ENCODE assay signal across 21 cellular contexts in genomic region chr18:77019641-77020040, GRCh38.
DNase-seq lines count a peak whose midpoint lies in the region; ATAC-seq and TF ChIP-seq lines count a peak whose summit lies in the region.
"Had no signal": no experiment of that assay in that cellular context is flagged by ENCODE, and none has a peak within 500 bp of the region (broad histone marks: within the 10 kb centered on the region; RNA-seq: fewer than 3 reads in every experiment).

No MANE protein-coding gene starts in this region.

- H3K4me3 ChIP-seq in spleen = no peak overlapping the region
- H3K4me3 ChIP-seq: lower lobe of right lung, testis had no signal

- H3K4me1 Mint-ChIP-seq in activated naive CD4-positive, alpha-beta T cell treated with anti-CD3 and anti-CD28 coated beads, Interleukin-2, amount 50 U/mL, for 24 hours = peaks cover 32% of the 10 kb centered on the region
- no peaks in the 10 kb centered on the region for H3K4me1 Mint-ChIP-seq in activated T-helper 1 cell treated with anti-CD3 and anti-CD28 coated beads, Interleukin-12 subunit alpha, Interleukin-12 subunit beta, Interleukin-2, Interleukin-4 antibody, amounts not matched to agents 30 ng/mL and 10 ng/mL and 1 ng/mL, durations not matched to agents 14 hours and 24 hours and 36 hours (ENCODE audit: low read depth)
- H3K4me1 Mint-ChIP-seq in immature natural killer cell = peaks cover 84 to 98% of the 10 kb centered on the region in 2 donors

- no peaks in the 10 kb centered on the region for H3K27me3 ChIP-seq in spleen (replicated peaks in 1 of 7)
- H3K27me3 ChIP-seq: testis had no signal

- DNase-seq in activated naive CD4-positive, alpha-beta T cell treated with anti-CD3 and anti-CD28 coated beads, Interleukin-2, amount 50 U/mL, for 16 hours = no peak
- DNase-seq in activated T-helper 1 cell treated with anti-CD3 and anti-CD28 coated beads, Interleukin-12 subunit alpha, Interleukin-12 subunit beta, Interleukin-2, Interleukin-4 antibody, amounts not matched to agents 30 ng/mL and 10 ng/mL and 1 ng/mL, durations not matched to agents 14 hours and 24 hours and 36 hours (ENCODE audit: low spot score) = no peak
- DNase-seq in immature natural killer cell = no peak
- DNase-seq in substantia nigra (lab: John Stamatoyannopoulos, UW) = no peak
- DNase-seq in left ventricle myocardium superior = no peak
- no peak for DNase-seq in spleen
- DNase-seq: ACHN; activated naive CD4-positive, alpha-beta T cell treated with Interleukin-2 at 50 U/mL for 16 hours; EL; H9; kidney; lower lobe of right lung; NCI-H1694 treated with DMSO at 0.1 percent for 48 hours; NCI-H2171 treated with DMSO at 0.1 percent for 48 hours; NCI-H524 treated with DMSO at 0.1 percent for 48 hours; SIG-M5; testis had no signal

- TF ChIP-seq POLR2A in spleen (IDR thresholded peaks at IDR 0.05) = no peak

- H3K27me3 Mint-ChIP-seq in activated naive CD4-positive, alpha-beta T cell treated with anti-CD3 and anti-CD28 coated beads, Interleukin-2, amount 50 U/mL, for 24 hours = no peaks in the 10 kb centered on the region
- H3K27me3 Mint-ChIP-seq in activated T-helper 1 cell treated with anti-CD3 and anti-CD28 coated beads, Interleukin-12 subunit alpha, Interleukin-12 subunit beta, Interleukin-2, Interleukin-4 antibody, amounts not matched to agents 30 ng/mL and 10 ng/mL and 1 ng/mL, durations not matched to agents 14 hours and 24 hours and 36 hours (ENCODE audit: insufficient read depth) = no peaks in the 10 kb centered on the region
- peaks cover 0 to 42% (median 25%) of the 10 kb centered on the region in 3 donors for H3K27me3 Mint-ChIP-seq in immature natural killer cell (ENCODE audit: low read depth in 3 of 3)

- peaks cover 0 to 45% (median 8%) of the 10 kb centered on the region in 6 donors for H3K4me1 ChIP-seq in spleen
- H3K4me1 ChIP-seq: testis had no signal

- intact Hi-C loops in activated T-helper 1 cell treated with anti-CD3 and anti-CD28 coated beads, Interleukin-12 subunit alpha, Interleukin-12 subunit beta, Interleukin-2, Interleukin-4 antibody, amounts not matched to agents 30 ng/mL and 10 ng/mL and 1 ng/mL, durations not matched to agents 14 hours and 24 hours and 36 hours (cut with micrococcal nuclease) = no loop called here
- intact Hi-C loops in left ventricle myocardium superior (cut with micrococcal nuclease) = no loop called here
- intact Hi-C loops in spleen (cut with DNase I; ENCODE audit: low total_unique reads) = no loop called here

- TF ChIP-seq CTCF in spleen (IDR thresholded peaks at IDR 0.05 in 8 of 11, conservative IDR thresholded peaks at IDR 0.05 in 3 of 11) = no peak

- H3K27ac Mint-ChIP-seq in activated naive CD4-positive, alpha-beta T cell treated with anti-CD3 and anti-CD28 coated beads, Interleukin-2, amount 50 U/mL, for 24 hours = peak overlapping the region; percentile 41
- peak overlapping the region; percentile 49 for H3K27ac Mint-ChIP-seq in activated T-helper 1 cell treated with anti-CD3 and anti-CD28 coated beads, Interleukin-12 subunit alpha, Interleukin-12 subunit beta, Interleukin-2, Interleukin-4 antibody, amounts not matched to agents 30 ng/mL and 10 ng/mL and 1 ng/mL, durations not matched to agents 14 hours and 24 hours and 36 hours
- peak overlapping the region; percentile 48 to 92 (median 80) for H3K27ac Mint-ChIP-seq in immature natural killer cell
- H3K27ac Mint-ChIP-seq: H9 had no signal

- no peak overlapping the region for H3K4me3 Mint-ChIP-seq in activated naive CD4-positive, alpha-beta T cell treated with anti-CD3 and anti-CD28 coated beads, Interleukin-2, amount 50 U/mL, for 24 hours
- no peak overlapping the region for H3K4me3 Mint-ChIP-seq in activated T-helper 1 cell treated with anti-CD3 and anti-CD28 coated beads, Interleukin-12 subunit alpha, Interleukin-12 subunit beta, Interleukin-2, Interleukin-4 antibody, amounts not matched to agents 30 ng/mL and 10 ng/mL and 1 ng/mL, durations not matched to agents 14 hours and 24 hours and 36 hours
- H3K4me3 Mint-ChIP-seq in immature natural killer cell = peak overlapping the region; percentile 44 to 75 (median 56)
- H3K4me3 Mint-ChIP-seq: H9 had no signal

- peaks cover 0 to 85% (median 28%) of the 10 kb centered on the region in 6 donors for H3K36me3 ChIP-seq in spleen

- peaks cover 9% of the 10 kb centered on the region for H3K36me3 Mint-ChIP-seq in activated naive CD4-positive, alpha-beta T cell treated with anti-CD3 and anti-CD28 coated beads, Interleukin-2, amount 50 U/mL, for 24 hours
- H3K36me3 Mint-ChIP-seq in activated T-helper 1 cell treated with anti-CD3 and anti-CD28 coated beads, Interleukin-12 subunit alpha, Interleukin-12 subunit beta, Interleukin-2, Interleukin-4 antibody, amounts not matched to agents 30 ng/mL and 10 ng/mL and 1 ng/mL, durations not matched to agents 14 hours and 24 hours and 36 hours (ENCODE audit: low read depth) = peaks cover 39% of the 10 kb centered on the region
- peaks cover 4 to 42% (median 21%) of the 10 kb centered on the region in 3 donors for H3K36me3 Mint-ChIP-seq in immature natural killer cell

- no peaks in the 10 kb centered on the region for H3K9me3 Mint-ChIP-seq in activated naive CD4-positive, alpha-beta T cell treated with anti-CD3 and anti-CD28 coated beads, Interleukin-2, amount 50 U/mL, for 24 hours
- H3K9me3 Mint-ChIP-seq in activated T-helper 1 cell treated with anti-CD3 and anti-CD28 coated beads, Interleukin-12 subunit alpha, Interleukin-12 subunit beta, Interleukin-2, Interleukin-4 antibody, amounts not matched to agents 30 ng/mL and 10 ng/mL and 1 ng/mL, durations not matched to agents 14 hours and 24 hours and 36 hours = no peaks in the 10 kb centered on the region
- no peaks in the 10 kb centered on the region for H3K9me3 Mint-ChIP-seq in immature natural killer cell

- H3K27ac ChIP-seq in substantia nigra (ENCODE audit: low read depth, low read length, poor library complexity, severe bottlenecking) = peak overlapping the region; percentile 98
- H3K27ac ChIP-seq in spleen = no peak overlapping the region
- H3K27ac ChIP-seq: HL-60, lower lobe of right lung, testis had no signal

- ATAC-seq in left ventricle myocardium superior (no peak), GM19463 (IDR thresholded peaks at IDR 0.05; ENCODE audit: unreplicated experiment) (no peak)
- ATAC-seq: HepG2, lower lobe of right lung had no signal

- H3K9me3 ChIP-seq in spleen = no peaks in the 10 kb centered on the region
- H3K9me3 ChIP-seq: lower lobe of right lung, testis had no signal

- 90 to 99% (median 96%) methylated on average over 9 of the region's 9 CpGs for WGBS in spleen, 5 donors

Comparison
In these comparisons a context has a peak if more than half of its experiments do, and no peak if none do; other contexts are left out.
1. H3K4me3 Mint-ChIP-seq: peak in immature natural killer cell (5 of 5); none in activated naive CD4-positive, alpha-beta T cell treated with anti-CD3 and anti-CD28 coated beads, Interleukin-2, amount 50 U/mL, for 24 hours (single experiment) and activated T-helper 1 cell treated with anti-CD3 and anti-CD28 coated beads, Interleukin-12 subunit alpha, Interleukin-12 subunit beta, Interleukin-2, Interleukin-4 antibody, amounts not matched to agents 30 ng/mL and 10 ng/mL and 1 ng/mL, durations not matched to agents 14 hours and 24 hours and 36 hours (single experiment).
2. Peak in every context shown above with its lines, with median percentiles within 50 percentile points of each other: H3K27ac Mint-ChIP-seq.